In the genomic region with DNA sequence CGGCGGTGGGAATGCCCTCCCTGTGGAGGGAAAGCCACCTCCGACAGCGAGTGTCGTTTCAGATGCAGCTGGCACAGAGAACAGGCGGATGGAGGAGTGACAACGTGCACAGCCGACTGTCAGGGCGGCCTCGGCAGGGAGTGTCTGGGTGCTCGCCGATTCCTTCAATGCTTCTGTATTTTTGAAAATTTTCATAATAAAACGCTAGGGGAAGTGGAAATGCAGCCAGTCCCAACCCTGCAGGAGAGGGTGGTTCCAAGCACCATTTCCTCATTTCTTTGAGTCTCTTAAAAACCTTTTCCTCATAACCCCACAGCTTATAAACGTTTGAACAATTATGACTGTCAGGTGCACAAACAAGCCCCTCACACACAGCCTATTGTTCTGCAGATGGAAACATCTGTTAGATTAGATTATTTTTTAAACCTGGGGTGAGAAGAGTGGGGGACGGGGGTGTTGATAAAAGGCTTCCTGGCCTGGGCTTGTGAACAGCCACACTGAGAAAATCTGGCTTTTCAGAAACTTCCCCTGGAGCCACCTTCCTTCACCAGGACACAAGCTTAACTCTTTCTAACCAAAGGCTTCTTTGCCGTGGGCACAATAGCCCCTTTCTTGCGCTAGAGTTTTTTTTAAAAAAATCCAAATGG, we compare ENCODE assay signal across 10 cellular contexts.
DNase-seq lines count a peak whose midpoint lies in the region; ATAC-seq and TF ChIP-seq lines count a peak whose summit lies in the region.
"Had no signal": no experiment of that assay in that cellular context is flagged by ENCODE, and none has a peak within 500 bp of the region (broad histone marks: within the 10 kb centered on the region; RNA-seq: fewer than 3 reads in every experiment).

No MANE protein-coding gene starts in this region.

- H3K36me3 ChIP-seq in DND-41 (ENCODE audit: insufficient read depth, low read length) (no peaks in the 10 kb centered on the region), parathyroid adenoma (ENCODE audit: control insufficient read depth, insufficient read depth, low read length) (no peaks in the 10 kb centered on the region)

- ATAC-seq in DND-41 (ENCODE audit: insufficient read depth, low read depth) (peak; percentile 68), HG03342 (IDR thresholded peaks at IDR 0.05; ENCODE audit: unreplicated experiment) (no peak), HG02610 (IDR thresholded peaks at IDR 0.05; ENCODE audit: unreplicated experiment) (no peak), HG03159 (IDR thresholded peaks at IDR 0.05; ENCODE audit: unreplicated experiment) (no peak)
- ATAC-seq: activated T-cell treated with anti-CD3 and anti-CD28 coated beads, Interleukin-2, amount 50 U/mL, for 72 hours had no signal

- no peaks in the 10 kb centered on the region for H4K20me1 ChIP-seq in DND-41 (ENCODE audit: insufficient read depth, low read length)

- H3K4me3 ChIP-seq in DND-41 (ENCODE audit: low read depth in 1 of 2, low read length in 2 of 2): no peak overlapping the region
- no peak overlapping the region for H3K4me3 ChIP-seq in parathyroid adenoma (ENCODE audit: low read depth, low read length)

- no peak for TF ChIP-seq CTCF in DND-41 (IDR thresholded peaks at IDR 0.05; ENCODE audit: borderline replicate concordance, extremely low read depth, low read length, poor library complexity, severe bottlenecking)
- TF ChIP-seq CTCF in parathyroid adenoma (IDR thresholded peaks at IDR 0.05): no peak

- H3K9me3 ChIP-seq in DND-41 (ENCODE audit: insufficient read depth, low read length, severe bottlenecking) (no peaks in the 10 kb centered on the region), parathyroid adenoma (ENCODE audit: control insufficient read depth, low read length) (no peaks in the 10 kb centered on the region)

- H3K79me2 ChIP-seq in DND-41 (ENCODE audit: insufficient read depth, low read length) (no peaks in the 10 kb centered on the region), parathyroid adenoma (no peaks in the 10 kb centered on the region)

- H3K4me2 ChIP-seq in DND-41 (ENCODE audit: insufficient read depth, low read length) (no peak overlapping the region), parathyroid adenoma (ENCODE audit: low read length) (no peak overlapping the region)

- H3K27ac ChIP-seq in DND-41 (ENCODE audit: low read length) (no peak overlapping the region), parathyroid adenoma (no peak overlapping the region)

- H3K4me1 ChIP-seq in DND-41 (ENCODE audit: insufficient read depth, low read length) (no peaks in the 10 kb centered on the region), parathyroid adenoma (no peaks in the 10 kb centered on the region)

- DNase-seq in DND-41: peak; percentile 24
- peak; percentile 76 for DNase-seq in NOMO-1 treated with dmso at 0.1 percent for 144 hours (lab: John Stamatoyannopoulos, UW; ENCODE audit: unreplicated experiment)
- peak in 38 of 42 donors; percentile 29 to 82 (median 61) for DNase-seq in head of caudate nucleus
- DNase-seq in C1 segment of cervical spinal cord (lab: John Stamatoyannopoulos, UW): no peak
- DNase-seq: activated T-cell treated with anti-CD3 and anti-CD28 coated beads, Interleukin-2, amount 50 U/mL, for 72 hours; DMS53 had no signal

- H3K27me3 ChIP-seq in DND-41 (ENCODE audit: insufficient read depth, low read length, poor library complexity) (no peaks in the 10 kb centered on the region), parathyroid adenoma (ENCODE audit: control insufficient read depth, insufficient read depth, low read length) (no peaks in the 10 kb centered on the region)

- intact Hi-C loops in head of caudate nucleus (cut with DNase I): no loop called here

- H2AFZ ChIP-seq in DND-41 (ENCODE audit: low read depth, low read length) (no peak overlapping the region), parathyroid adenoma (peak overlapping the region; percentile 19)

- no peak overlapping the region for H3K9ac ChIP-seq in DND-41 (ENCODE audit: low read depth, low read length)
- H3K9ac ChIP-seq in parathyroid adenoma: no peak overlapping the region

Comparison
In these comparisons a context has a peak if more than half of its experiments do, and no peak if none do; other contexts are left out.
1. DNase-seq: peak in DND-41 (single experiment), NOMO-1 treated with dmso at 0.1 percent for 144 hours (single experiment) and head of caudate nucleus (38 of 42); none in C1 segment of cervical spinal cord (0 of 14).